In genomic region chr1:11934295-11935039, GRCh38 we compare ENCODE assay signal across 8 cellular contexts. TPM values are rescaled to one million over a fixed set of nuclear protein-coding genes. Genes with fewer than 3 reads are reported as not detected.
A peak's percentile ranks its signal among the peaks of the same experiment; 100 is the strongest.
DNase-seq lines count a peak whose midpoint lies in the region; ATAC-seq, FAIRE-seq and TF ChIP-seq lines count a peak whose summit lies in the region.

PLOD1 (plus strand) TSS chr1:11934717; CDS start chr1:11934780, 63 bp downstream.

- no peaks in the 10 kb centered on the region for H3K9me3 Mint-ChIP-seq in central memory CD8-positive, alpha-beta T cell

- no peak for TF ChIP-seq CTCF in kidney (IDR thresholded peaks at IDR 0.05; ENCODE audit: borderline replicate concordance, extremely low read depth, insufficient read depth)

- peak; percentile 90 for ATAC-seq in GM18867 (IDR thresholded peaks at IDR 0.05; ENCODE audit: unreplicated experiment)
- ATAC-seq in HG03103 (IDR thresholded peaks at IDR 0.05; ENCODE audit: low read depth, unreplicated experiment) = peak; percentile 86
- ATAC-seq in activated CD4-positive, CD25-positive, alpha-beta regulatory T cell treated with anti-CD3 and anti-CD28 coated beads, Interleukin-2, amount 50 U/mL, for 24 hours = peak; percentile 99 to 100
- ATAC-seq in central memory CD8-positive, alpha-beta T cell (replicated peaks; ENCODE audit: extremely low read depth, poor library complexity, severe bottlenecking) = peak; percentile 100

- no peaks in the 10 kb centered on the region for H3K4me1 Mint-ChIP-seq in central memory CD8-positive, alpha-beta T cell

- in situ Hi-C loops in ACHN (cut with HindIII; ENCODE audit: low pct_ligation_motif_present, low pct_unique_long_range_greater_than_20kb, low sequenced_read_pairs) = no loop called here

- intact Hi-C loops in kidney (cut with DNase I) = no loop called here

- no peak for FAIRE-seq in kidney (lab: Jason Lieb, UNC)

- peaks cover 3% of the 10 kb centered on the region for H3K36me3 Mint-ChIP-seq in central memory CD8-positive, alpha-beta T cell (ENCODE audit: insufficient read depth)

- DNase-seq in ACHN = peak; percentile 82
- DNase-seq in NCI-H446 treated with DMSO at 0.1 percent for 48 hours (lab: John Stamatoyannopoulos, UW) = peak; percentile 77
- peak; percentile 49 to 55 for DNase-seq in central memory CD8-positive, alpha-beta T cell (ENCODE audit: low spot score in 2 of 2)
- DNase-seq in kidney = peak; percentile 96
- DNase-seq in stimulated activated CD4-positive, alpha-beta T cell treated with anti-CD3 and anti-CD28 coated beads, Interleukin-12 subunit alpha, Interleukin-12 subunit beta, amount 100 ng/mL, for 48 hours (ENCODE audit: low read depth in 2 of 3, low spot score in 1 of 3) = peak; percentile 71 to 86 (median 83)

- no peaks in the 10 kb centered on the region for H3K36me3 ChIP-seq in kidney (ENCODE audit: control insufficient read depth in 1 of 2, insufficient read depth in 2 of 2, low read length in 2 of 2)

- peak within 1 kb of the TSS; percentile 82 to 88 for H3K4me3 ChIP-seq in kidney (ENCODE audit: low read length in 2 of 2)

- H3K4me3 Mint-ChIP-seq in central memory CD8-positive, alpha-beta T cell = peak within 1 kb of the TSS; percentile 67

- H3K9me3 ChIP-seq in kidney (ENCODE audit: control insufficient read depth in 1 of 2, low read length in 2 of 2) = no peaks in the 10 kb centered on the region

- no peaks in the 10 kb centered on the region for H3K27me3 Mint-ChIP-seq in central memory CD8-positive, alpha-beta T cell

- H3K9ac ChIP-seq in kidney (ENCODE audit: low read length in 2 of 2) = peak within 1 kb of the TSS; percentile 78 to 91

- H3K4me1 ChIP-seq in kidney (ENCODE audit: control insufficient read depth in 1 of 2, insufficient read depth in 1 of 2, low read depth in 1 of 2, low read length in 2 of 2) = peaks cover 4 to 21% of the 10 kb centered on the region in 2 donors

- H3K27ac ChIP-seq in kidney (ENCODE audit: low read depth in 2 of 2, low read length in 2 of 2) = peak within 1 kb of the TSS; percentile 63 to 96

- H3K27ac Mint-ChIP-seq in central memory CD8-positive, alpha-beta T cell (ENCODE audit: low read depth) = no peak within 1 kb of the TSS

RNA-seq across cellular contexts. Expression of gene PLOD1, which starts in this region (rescaled TPM):
- 58.8 TPM for total RNA-seq in kidney
- 103 TPM for polyA plus RNA-seq in kidney (ENCODE audit: insufficient read depth, low read depth, low replicate concordance)

Comparison
In these comparisons a context has a peak if more than half of its experiments do, and no peak if none do; other contexts are left out.
1. Peak in every context shown above with its lines: DNase-seq, ATAC-seq, H3K4me3 ChIP-seq and H3K27ac ChIP-seq.